Comparison of ENCODE assay signal across 21 cellular contexts in genomic region chr10:44723082-44723481, GRCh38.
DNase-seq lines count a peak whose midpoint lies in the region; ATAC-seq and TF ChIP-seq lines count a peak whose summit lies in the region.
"Had no signal": no experiment of that assay in that cellular context is flagged by ENCODE, and none has a peak within 500 bp of the region (broad histone marks: within the 10 kb centered on the region; RNA-seq: fewer than 3 reads in every experiment).

No MANE protein-coding gene starts in this region.

- DNase-seq in CD14-positive monocyte (ENCODE audit: low spot score) (no peak), NOMO-1 treated with DMSO at 0.1 percent for 48 hours (lab: John Stamatoyannopoulos, UW; ENCODE audit: unreplicated experiment) (peak; percentile 72), medulla oblongata (ENCODE audit: extremely low spot score) (peak; percentile 7), SW480 (ENCODE audit: low spot score) (no peak), NCI-H82 (lab: John Stamatoyannopoulos, UW) (no peak), NAMALWA (ENCODE audit: low spot score) (no peak)
- DNase-seq: activated CD4-positive, alpha-beta T cell treated with anti-CD3 and anti-CD28 coated beads for 48 hours; activated naive CD8-positive, alpha-beta T cell treated with anti-CD3 and anti-CD28 coated beads, Interleukin-2, amount 10 ng/mL, durations not matched to agents 7 days and 5 days; CD4-positive, CD25-positive, alpha-beta regulatory T cell; effector memory CD8-positive, alpha-beta T cell; GF-D8; kidney glomerular epithelial cell; mesenchymal stem cell; naive thymus-derived CD4-positive, alpha-beta T cell; NCI-H1092 treated with DMSO at 0.1 percent for 48 hours; NCI-H2029; pancreas; T-helper 1 cell had no signal

- H3K27ac Mint-ChIP-seq in CD14-positive monocyte: peak overlapping the region in 2 of 7 donors; percentile 43 to 55
- H3K27ac Mint-ChIP-seq: activated naive CD8-positive, alpha-beta T cell treated with anti-CD3 and anti-CD28 coated beads, Interleukin-2, amount 10 ng/mL, durations not matched to agents 7 days and 5 days; activated T-helper 2 cell treated with anti-CD3 and anti-CD28 coated beads, Interferon-gamma antibody, Interleukin-2, Interleukin-4, amounts not matched to agents 10 μg/mL and 5 μg/mL and 100 μg/mL, durations not matched to agents 14 hours and 24 hours and 36 hours; CD4-positive, CD25-positive, alpha-beta regulatory T cell; naive thymus-derived CD4-positive, alpha-beta T cell had no signal

- intact Hi-C loops in CD14-positive monocyte (cut with micrococcal nuclease): no loop called here

- H3K4me3 Mint-ChIP-seq in CD14-positive monocyte: peak overlapping the region; percentile 13 to 68
- H3K4me3 Mint-ChIP-seq: activated naive CD8-positive, alpha-beta T cell treated with anti-CD3 and anti-CD28 coated beads, Interleukin-2, amount 10 ng/mL, durations not matched to agents 7 days and 5 days; CD4-positive, CD25-positive, alpha-beta regulatory T cell; effector memory CD8-positive, alpha-beta T cell; naive thymus-derived CD4-positive, alpha-beta T cell had no signal

- no peaks in the 10 kb centered on the region for H3K36me3 Mint-ChIP-seq in CD14-positive monocyte
- H3K36me3 Mint-ChIP-seq: activated naive CD8-positive, alpha-beta T cell treated with anti-CD3 and anti-CD28 coated beads, Interleukin-2, amount 10 ng/mL, durations not matched to agents 7 days and 5 days; CD4-positive, CD25-positive, alpha-beta regulatory T cell; naive thymus-derived CD4-positive, alpha-beta T cell had no signal

- ATAC-seq in HG02870 (IDR thresholded peaks at IDR 0.05; ENCODE audit: unreplicated experiment) (peak; percentile 37), GM19035 (IDR thresholded peaks at IDR 0.05; ENCODE audit: unreplicated experiment) (no peak)
- ATAC-seq: effector memory CD8-positive, alpha-beta T cell; naive thymus-derived CD4-positive, alpha-beta T cell had no signal

- H3K9me3 Mint-ChIP-seq in CD14-positive monocyte: peaks cover 2 to 11% (median 7%) of the 10 kb centered on the region in 7 donors
- H3K9me3 Mint-ChIP-seq: activated naive CD8-positive, alpha-beta T cell treated with anti-CD3 and anti-CD28 coated beads, Interleukin-2, amount 10 ng/mL, durations not matched to agents 7 days and 5 days; activated T-helper 2 cell treated with anti-CD3 and anti-CD28 coated beads, Interferon-gamma antibody, Interleukin-2, Interleukin-4, amounts not matched to agents 10 μg/mL and 5 μg/mL and 100 μg/mL, durations not matched to agents 14 hours and 24 hours and 36 hours had no signal

- no peak for TF ChIP-seq CTCF in CD14-positive monocyte (IDR thresholded peaks at IDR 0.05)

- H3K4me1 Mint-ChIP-seq in CD14-positive monocyte: peaks cover 43% of the 10 kb centered on the region
- H3K4me1 Mint-ChIP-seq: activated naive CD8-positive, alpha-beta T cell treated with anti-CD3 and anti-CD28 coated beads, Interleukin-2, amount 10 ng/mL, durations not matched to agents 7 days and 5 days; CD4-positive, CD25-positive, alpha-beta regulatory T cell had no signal

- peaks cover 0 to 6% (median 1%) of the 10 kb centered on the region in 3 donors for H3K27me3 Mint-ChIP-seq in CD14-positive monocyte (ENCODE audit: low read depth in 3 of 3)
- H3K27me3 Mint-ChIP-seq: activated naive CD8-positive, alpha-beta T cell treated with anti-CD3 and anti-CD28 coated beads, Interleukin-2, amount 10 ng/mL, durations not matched to agents 7 days and 5 days; CD4-positive, CD25-positive, alpha-beta regulatory T cell had no signal

Comparison
In these comparisons a context has a peak if more than half of its experiments do, and no peak if none do; other contexts are left out.
1. DNase-seq: peak in NOMO-1 treated with DMSO at 0.1 percent for 48 hours (single experiment) and medulla oblongata (single experiment); none in CD14-positive monocyte (single experiment), SW480 (single experiment), NCI-H82 (single experiment) and NAMALWA (single experiment).